ENCODE assay signal across 1 cellular context in the genomic region with DNA sequence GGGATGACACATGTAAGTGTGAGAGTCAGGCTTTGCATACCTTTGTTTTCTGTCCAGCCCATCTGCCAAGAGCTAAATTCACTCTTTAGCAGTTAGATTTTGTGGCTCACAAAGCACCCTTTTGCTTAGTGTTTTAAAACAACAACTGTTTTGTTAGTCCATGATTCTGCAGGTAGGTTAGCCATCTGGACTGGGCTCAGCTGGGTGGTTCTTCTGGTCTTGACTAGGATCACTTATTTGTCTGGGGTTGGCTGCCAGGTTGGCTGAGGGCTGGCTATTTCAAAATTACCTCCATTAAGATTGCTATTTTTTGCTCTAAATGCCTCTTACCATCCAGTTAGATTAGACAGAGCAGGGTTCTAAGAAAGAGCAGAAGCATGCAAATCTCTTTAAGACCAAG.
TF ChIP-seq lines count a peak whose summit lies in the region.

No MANE protein-coding gene starts in this region.

TF ChIP-seq in GM23338, 12 proteins besides CTCF, POLR2A, EP300 and RAD21 (continued from another document):
- TF ChIP-seq, protein P1, sequence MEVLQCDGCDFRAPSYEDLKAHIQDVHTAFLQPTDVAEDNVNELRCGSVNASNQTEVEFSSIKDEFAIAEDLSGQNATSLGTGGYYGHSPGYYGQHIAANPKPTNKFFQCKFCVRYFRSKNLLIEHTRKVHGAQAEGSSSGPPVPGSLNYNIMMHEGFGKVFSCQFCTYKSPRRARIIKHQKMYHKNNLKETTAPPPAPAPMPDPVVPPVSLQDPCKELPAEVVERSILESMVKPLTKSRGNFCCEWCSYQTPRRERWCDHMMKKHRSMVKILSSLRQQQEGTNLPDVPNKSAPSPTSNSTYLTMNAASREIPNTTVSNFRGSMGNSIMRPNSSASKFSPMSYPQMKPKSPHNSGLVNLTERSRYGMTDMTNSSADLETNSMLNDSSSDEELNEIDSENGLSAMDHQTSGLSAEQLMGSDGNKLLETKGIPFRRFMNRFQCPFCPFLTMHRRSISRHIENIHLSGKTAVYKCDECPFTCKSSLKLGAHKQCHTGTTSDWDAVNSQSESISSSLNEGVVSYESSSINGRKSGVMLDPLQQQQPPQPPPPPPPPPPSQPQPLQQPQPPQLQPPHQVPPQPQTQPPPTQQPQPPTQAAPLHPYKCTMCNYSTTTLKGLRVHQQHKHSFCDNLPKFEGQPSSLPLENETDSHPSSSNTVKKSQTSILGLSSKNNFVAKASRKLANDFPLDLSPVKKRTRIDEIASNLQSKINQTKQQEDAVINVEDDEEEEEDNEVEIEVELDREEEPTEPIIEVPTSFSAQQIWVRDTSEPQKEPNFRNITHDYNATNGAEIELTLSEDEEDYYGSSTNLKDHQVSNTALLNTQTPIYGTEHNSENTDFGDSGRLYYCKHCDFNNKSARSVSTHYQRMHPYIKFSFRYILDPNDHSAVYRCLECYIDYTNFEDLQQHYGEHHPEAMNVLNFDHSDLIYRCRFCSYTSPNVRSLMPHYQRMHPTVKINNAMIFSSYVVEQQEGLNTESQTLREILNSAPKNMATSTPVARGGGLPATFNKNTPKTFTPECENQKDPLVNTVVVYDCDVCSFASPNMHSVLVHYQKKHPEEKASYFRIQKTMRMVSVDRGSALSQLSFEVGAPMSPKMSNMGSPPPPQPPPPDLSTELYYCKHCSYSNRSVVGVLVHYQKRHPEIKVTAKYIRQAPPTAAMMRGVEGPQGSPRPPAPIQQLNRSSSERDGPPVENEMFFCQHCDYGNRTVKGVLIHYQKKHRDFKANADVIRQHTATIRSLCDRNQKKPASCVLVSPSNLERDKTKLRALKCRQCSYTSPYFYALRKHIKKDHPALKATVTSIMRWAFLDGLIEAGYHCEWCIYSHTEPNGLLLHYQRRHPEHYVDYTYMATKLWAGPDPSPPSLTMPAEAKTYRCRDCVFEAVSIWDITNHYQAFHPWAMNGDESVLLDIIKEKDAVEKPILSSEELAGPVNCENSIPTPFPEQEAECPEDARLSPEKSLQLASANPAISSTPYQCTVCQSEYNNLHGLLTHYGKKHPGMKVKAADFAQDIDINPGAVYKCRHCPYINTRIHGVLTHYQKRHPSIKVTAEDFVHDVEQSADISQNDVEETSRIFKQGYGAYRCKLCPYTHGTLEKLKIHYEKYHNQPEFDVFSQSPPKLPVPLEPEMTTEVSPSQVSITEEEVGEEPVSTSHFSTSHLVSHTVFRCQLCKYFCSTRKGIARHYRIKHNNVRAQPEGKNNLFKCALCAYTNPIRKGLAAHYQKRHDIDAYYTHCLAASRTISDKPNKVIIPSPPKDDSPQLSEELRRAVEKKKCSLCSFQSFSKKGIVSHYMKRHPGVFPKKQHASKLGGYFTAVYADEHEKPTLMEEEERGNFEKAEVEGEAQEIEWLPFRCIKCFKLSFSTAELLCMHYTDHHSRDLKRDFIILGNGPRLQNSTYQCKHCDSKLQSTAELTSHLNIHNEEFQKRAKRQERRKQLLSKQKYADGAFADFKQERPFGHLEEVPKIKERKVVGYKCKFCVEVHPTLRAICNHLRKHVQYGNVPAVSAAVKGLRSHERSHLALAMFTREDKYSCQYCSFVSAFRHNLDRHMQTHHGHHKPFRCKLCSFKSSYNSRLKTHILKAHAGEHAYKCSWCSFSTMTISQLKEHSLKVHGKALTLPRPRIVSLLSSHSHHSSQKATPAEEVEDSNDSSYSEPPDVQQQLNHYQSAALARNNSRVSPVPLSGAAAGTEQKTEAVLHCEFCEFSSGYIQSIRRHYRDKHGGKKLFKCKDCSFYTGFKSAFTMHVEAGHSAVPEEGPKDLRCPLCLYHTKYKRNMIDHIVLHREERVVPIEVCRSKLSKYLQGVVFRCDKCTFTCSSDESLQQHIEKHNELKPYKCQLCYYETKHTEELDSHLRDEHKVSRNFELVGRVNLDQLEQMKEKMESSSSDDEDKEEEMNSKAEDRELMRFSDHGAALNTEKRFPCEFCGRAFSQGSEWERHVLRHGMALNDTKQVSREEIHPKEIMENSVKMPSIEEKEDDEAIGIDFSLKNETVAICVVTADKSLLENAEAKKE (CRISPR knock-in tag; IDR thresholded peaks at IDR 0.05), result no peak
- TF ChIP-seq EZH2phosphoT487 (IDR thresholded peaks at IDR 0.05; ENCODE audit: unreplicated experiment), result no peak
- TF ChIP-seq NANOG (IDR thresholded peaks at IDR 0.05; ENCODE audit: borderline replicate concordance), result no peak
